In the genomic region with DNA sequence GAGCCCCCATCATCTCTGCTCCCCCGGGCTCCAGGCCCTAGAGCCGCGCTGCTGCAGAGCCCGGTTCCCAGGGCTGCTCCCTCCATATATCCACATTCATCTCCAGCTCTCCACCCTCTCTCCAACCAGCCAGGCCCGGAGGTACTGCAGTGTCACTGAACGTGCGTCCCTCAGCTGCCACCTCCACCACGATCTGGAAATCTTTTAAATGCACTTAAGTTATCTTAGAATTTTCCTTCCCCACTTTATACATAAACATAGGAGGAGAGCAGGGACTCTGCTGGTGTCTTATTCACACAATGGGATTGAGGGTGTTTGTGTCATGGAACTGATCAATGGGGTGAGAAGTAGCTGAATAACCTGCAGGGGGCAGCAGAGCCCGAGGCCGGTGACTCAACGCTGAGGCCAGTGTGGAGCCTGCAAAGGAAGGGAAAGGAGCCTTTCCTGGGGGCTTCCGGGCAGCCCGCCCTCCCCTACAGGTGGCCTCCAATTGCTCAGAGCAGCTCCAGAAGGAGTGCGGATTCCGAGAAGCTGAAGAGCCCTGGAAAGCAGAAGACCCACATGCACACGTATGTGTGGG, we compare ENCODE assay signal across 8 cellular contexts. TPM values are rescaled to one million over a fixed set of nuclear protein-coding genes. Genes with fewer than 3 reads are reported as not detected.
A peak's percentile ranks its signal among the peaks of the same experiment; 100 is the strongest.
DNase-seq lines count a peak whose midpoint lies in the region; ATAC-seq and TF ChIP-seq lines count a peak whose summit lies in the region.
"Not testable (repeated sequence)": the region's sequence is repeated elsewhere in the genome, so short reads cannot be mapped to it uniquely, and the experiment has no call there.

No MANE protein-coding gene starts in this region.

- H3K79me2 ChIP-seq in PC-9 (ENCODE audit: low read depth), result not testable (repeated sequence)

- H3K4me1 Mint-ChIP-seq in HFFc6 (ENCODE audit: low read depth); activated CD4-positive, alpha-beta T cell treated with anti-CD3 and anti-CD28 coated beads, Interleukin-2, amount 10 ng/mL, durations not matched to agents 7 days and 5 days; naive thymus-derived CD4-positive, alpha-beta T cell: not testable (repeated sequence)

- TF ChIP-seq CTCF in C4-2B (conservative IDR thresholded peaks at IDR 0.05) (peak; percentile 58), HFFc6 (IDR thresholded peaks at IDR 0.05) (peak; percentile 76), PC-9 (conservative IDR thresholded peaks at IDR 0.05) (peak; percentile 46; the same call in 1 of the 2 replicates), foreskin fibroblast (IDR thresholded peaks at IDR 0.05; ENCODE audit: low read depth, low read length) (peak; percentile 17)

- H2AFZ ChIP-seq in PC-9, result not testable (repeated sequence)

- H3K4me1 ChIP-seq in PC-9 (replicated peaks; ENCODE audit: insufficient read depth); naive thymus-derived CD4-positive, alpha-beta T cell (ENCODE audit: control insufficient read depth in 2 of 2, insufficient read depth in 2 of 2, low read length in 2 of 2): not testable (repeated sequence)

- H3K36me3 ChIP-seq in PC-9 (ENCODE audit: low read depth); naive thymus-derived CD4-positive, alpha-beta T cell (ENCODE audit: control insufficient read depth in 2 of 3, insufficient read depth in 3 of 3, low read length in 3 of 3): not testable (repeated sequence)

- not testable (repeated sequence) for H3F3A ChIP-seq in PC-9 (ENCODE audit: insufficient read depth, low read depth)

- POLR2A ChIA-PET in PC-9 (lab: Charles Lee; ENCODE audit: unreplicated experiment); activated CD4-positive, alpha-beta T cell treated with anti-CD3 and anti-CD28 coated beads, Interleukin-2, amount 10 ng/mL, durations not matched to agents 7 days and 5 days (lab: Charles Lee); naive thymus-derived CD4-positive, alpha-beta T cell (lab: Charles Lee): not testable (repeated sequence)

- H3K9me2 ChIP-seq in PC-9 (ENCODE audit: insufficient read depth), result not testable (repeated sequence)

- H3K27ac Mint-ChIP-seq in HFFc6; activated CD4-positive, alpha-beta T cell treated with anti-CD3 and anti-CD28 coated beads, Interleukin-2, amount 10 ng/mL, durations not matched to agents 7 days and 5 days: not testable (repeated sequence)
- peak overlapping the region in 1 of 9 donors; percentile 26 for H3K27ac Mint-ChIP-seq in naive thymus-derived CD4-positive, alpha-beta T cell

- intact Hi-C loops in PC-9 (cut with micrococcal nuclease; ENCODE audit: unreplicated experiment), result loop anchor here (5.0 kb wide), 1 partner anchor 82 kb away; the partner anchor contains the start of gene ZNF491
- intact Hi-C loops in naive thymus-derived CD4-positive, alpha-beta T cell (cut with micrococcal nuclease), result loop anchor here in 1 of 2 donors (2.0 kb wide), 1 partner anchor 85 kb away; the partner anchor contains the start of gene ZNF763

- not testable (repeated sequence) for H3K4me2 ChIP-seq in PC-9

- peak; percentile 47 for ATAC-seq in naive thymus-derived CD4-positive, alpha-beta T cell

- CTCF ChIA-PET in PC-9 (lab: Charles Lee), result not testable (repeated sequence)
- CTCF ChIA-PET in activated CD4-positive, alpha-beta T cell treated with anti-CD3 and anti-CD28 coated beads, Interleukin-2, amount 10 ng/mL, durations not matched to agents 7 days and 5 days (lab: Charles Lee), result interaction anchor here (0.6 to 1.8 kb wide), 7 partner anchors 44 to 261 kb away, joined by 3 to 7 read pairs (median 4); partner anchors contain the start of gene ZNF20
- CTCF ChIA-PET in naive thymus-derived CD4-positive, alpha-beta T cell (lab: Charles Lee), result interaction anchor here (1.3 to 1.9 kb wide), 2 partner anchors 44 to 109 kb away, joined by 5 read pairs; no protein-coding TSS in a partner anchor

- not testable (repeated sequence) for H3K9me3 Mint-ChIP-seq in HFFc6; activated CD4-positive, alpha-beta T cell treated with anti-CD3 and anti-CD28 coated beads, Interleukin-2, amount 10 ng/mL, durations not matched to agents 7 days and 5 days; naive thymus-derived CD4-positive, alpha-beta T cell

- H3K36me3 Mint-ChIP-seq in HFFc6 (ENCODE audit: low read depth); activated CD4-positive, alpha-beta T cell treated with anti-CD3 and anti-CD28 coated beads, Interleukin-2, amount 10 ng/mL, durations not matched to agents 7 days and 5 days (ENCODE audit: low read depth); naive thymus-derived CD4-positive, alpha-beta T cell: not testable (repeated sequence)

- not testable (repeated sequence) for BruUV-seq in PC-9 (replicated peaks; lab: Mats Ljungman, UMichigan)

- not testable (repeated sequence) for H4K20me1 ChIP-seq in PC-9 (ENCODE audit: insufficient read depth)

- not testable (repeated sequence) for H3K4me3 Mint-ChIP-seq in HFFc6; activated CD4-positive, alpha-beta T cell treated with anti-CD3 and anti-CD28 coated beads, Interleukin-2, amount 10 ng/mL, durations not matched to agents 7 days and 5 days; naive thymus-derived CD4-positive, alpha-beta T cell

- not testable (repeated sequence) for H3K9me3 ChIP-seq in PC-9 (ENCODE audit: insufficient read depth, low read depth); naive thymus-derived CD4-positive, alpha-beta T cell (ENCODE audit: control insufficient read depth in 2 of 3, low read length in 3 of 3)

- H3K27me3 Mint-ChIP-seq in HFFc6 (ENCODE audit: insufficient read depth); naive thymus-derived CD4-positive, alpha-beta T cell: not testable (repeated sequence)
- H3K27me3 Mint-ChIP-seq in activated CD4-positive, alpha-beta T cell treated with anti-CD3 and anti-CD28 coated beads, Interleukin-2, amount 10 ng/mL, durations not matched to agents 7 days and 5 days, result peaks cover 11% of the 10 kb centered on the region

- DNase-seq in HFFc6, PC-9: not testable (repeated sequence)
- DNase-seq in activated CD4-positive, alpha-beta T cell treated with anti-CD3 and anti-CD28 coated beads, Interleukin-2, amount 10 ng/mL, durations not matched to agents 7 days and 5 days, result peak; percentile 50
- peak; percentile 37 for DNase-seq in activated naive CD4-positive, alpha-beta T cell treated with anti-CD3 and anti-CD28 coated beads, Interleukin-2, amount 50 U/mL, for 16 hours
- DNase-seq in foreskin fibroblast, result peak in 1 of 2 donors; percentile 16
- DNase-seq in naive thymus-derived CD4-positive, alpha-beta T cell, result peak in 4 of 9 donors; percentile 12 to 34 (median 22)
- peak; percentile 48 for DNase-seq in stimulated activated CD4-positive, alpha-beta T cell treated with anti-CD3 and anti-CD28 coated beads, Interleukin-4, amount 100 ng/mL, for 24 hours

- peaks cover 21% of the 10 kb centered on the region; the same call in 1 of the 2 replicates for H3K27me3 ChIP-seq in PC-9 (ENCODE audit: insufficient read depth, low read depth)
- H3K27me3 ChIP-seq in naive thymus-derived CD4-positive, alpha-beta T cell (ENCODE audit: control insufficient read depth in 2 of 2, insufficient read depth in 2 of 2, low read length in 2 of 2), result not testable (repeated sequence)

- H3K4me3 ChIP-seq in PC-9; foreskin fibroblast (ENCODE audit: low read depth in 1 of 2, low read length in 2 of 2); naive thymus-derived CD4-positive, alpha-beta T cell (ENCODE audit: low read length): not testable (repeated sequence)

- H3K27ac ChIP-seq in C4-2B; PC-9; naive thymus-derived CD4-positive, alpha-beta T cell (ENCODE audit: low read depth, low read length): not testable (repeated sequence)

RNA-seq across cellular contexts. Expression of gene ZNF69, which starts 7.8 kb away (rescaled TPM):
- total RNA-seq in HFFc6 (2021; fragmentation: NEBNext Ultra II Directional; extraction: Animal tissue kit (Norgen Biotek cat#: 25700)), result 1 to 10 TPM; 3.1 to 8.8 (median 4.0) TPM
- total RNA-seq in PC-9 (2021), result 3.3 and 4.4 TPM in 2 replicates
- 1 to 10 TPM; 4.2 to 4.5 TPM for total RNA-seq in activated CD4-positive, alpha-beta T cell treated with anti-CD3 and anti-CD28 coated beads, Interleukin-2, amount 10 ng/mL, durations not matched to agents 7 days and 5 days
- total RNA-seq in naive thymus-derived CD4-positive, alpha-beta T cell, result 10 to 100 TPM in 2 of 5 experiments, 1 to 10 TPM in 3; 1.4 to 12.1 (median 5.0) TPM
- polyA plus RNA-seq in naive thymus-derived CD4-positive, alpha-beta T cell, result 1 to 10 TPM; 1.9 to 4.8 TPM

RNA-seq across cellular contexts. Expression of gene ZNF439, which starts 31.3 kb away (rescaled TPM):
- total RNA-seq in HFFc6 (2021; fragmentation: NEBNext Ultra II Directional; extraction: Animal tissue kit (Norgen Biotek cat#: 25700)), result 1 to 10 TPM in 3 of 6 experiments, under 1 TPM in 3; 0.71 to 1.7 (median 0.92) TPM
- total RNA-seq in PC-9 (2021), result 0.83 and 1.2 TPM in 2 replicates
- total RNA-seq in activated CD4-positive, alpha-beta T cell treated with anti-CD3 and anti-CD28 coated beads, Interleukin-2, amount 10 ng/mL, durations not matched to agents 7 days and 5 days, result 1 to 10 TPM; 8.3 to 9.7 TPM
- 10 to 100 TPM in 4 of 5 experiments, 1 to 10 TPM in 1; 5.6 to 22.5 (median 14.1) TPM for total RNA-seq in naive thymus-derived CD4-positive, alpha-beta T cell
- polyA plus RNA-seq in naive thymus-derived CD4-positive, alpha-beta T cell, result 1 to 10 TPM; 4.7 to 6.1 TPM

RNA-seq across cellular contexts. Expression of gene ZNF700, which starts 45.1 kb away (rescaled TPM):
- 1 to 10 TPM; 4.6 to 6.0 (median 5.2) TPM for total RNA-seq in HFFc6 (2021; fragmentation: NEBNext Ultra II Directional; extraction: Animal tissue kit (Norgen Biotek cat#: 25700))
- total RNA-seq in PC-9 (2021), result 7.6 and 7.8 TPM in 2 replicates
- total RNA-seq in activated CD4-positive, alpha-beta T cell treated with anti-CD3 and anti-CD28 coated beads, Interleukin-2, amount 10 ng/mL, durations not matched to agents 7 days and 5 days, result 10 to 100 TPM; 21.2 to 22.1 TPM
- 10 to 100 TPM; 18.0 to 26.4 (median 22.8) TPM for total RNA-seq in naive thymus-derived CD4-positive, alpha-beta T cell
- 1 to 10 TPM; 2.3 to 5.0 TPM for polyA plus RNA-seq in naive thymus-derived CD4-positive, alpha-beta T cell

Comparison
In these comparisons a context has a peak if more than half of its experiments do, and no peak if none do; other contexts are left out.
1. CTCF ChIP-seq: peak in every context shown above with its lines; median percentile 76 in HFFc6; 58 in C4-2B; 46 in PC-9; 17 in foreskin fibroblast.